Comparison of ENCODE assay signal across 9 cellular contexts in genomic region chr11:65204646-65205601, GRCh38. TPM values are rescaled to one million over a fixed set of nuclear protein-coding genes. Genes with fewer than 3 reads are reported as not detected.
DNase-seq lines count a peak whose midpoint lies in the region; ATAC-seq and TF ChIP-seq lines count a peak whose summit lies in the region.
"Had no signal": no experiment of that assay in that cellular context is flagged by ENCODE, and none has a peak within 500 bp of the region (broad histone marks: within the 10 kb centered on the region; RNA-seq: fewer than 3 reads in every experiment).

No MANE protein-coding gene starts in this region.

- TF ChIP-seq CTCF in GM12864 (IDR thresholded peaks at IDR 0.05; ENCODE audit: low read depth, low read length, missing control alignments) = peak; percentile 91
- peak; percentile 93 for TF ChIP-seq CTCF in OCI-LY1 (IDR thresholded peaks at IDR 0.05; ENCODE audit: low read length)

- in situ Hi-C loops in ACHN (cut with HindIII; ENCODE audit: low pct_ligation_motif_present, low pct_unique_long_range_greater_than_20kb, low sequenced_read_pairs) = no loop called here

- no peaks in the 10 kb centered on the region for H3K79me2 ChIP-seq in OCI-LY1 (ENCODE audit: insufficient read depth, low read length)

- no peaks in the 10 kb centered on the region for H3K9me3 Mint-ChIP-seq in activated naive CD4-positive, alpha-beta T cell treated with anti-CD3 and anti-CD28 coated beads, Interleukin-2, amount 50 U/mL, for 72 hours

- H3K9me3 ChIP-seq in OCI-LY1 (ENCODE audit: low read length) = no peaks in the 10 kb centered on the region

- H3K36me3 Mint-ChIP-seq in activated naive CD4-positive, alpha-beta T cell treated with anti-CD3 and anti-CD28 coated beads, Interleukin-2, amount 50 U/mL, for 72 hours = peaks cover 0 to 4% of the 10 kb centered on the region in 2 donors

- intact Hi-C loops in cardiac septum (cut with DNase I) = no loop called here

- no peaks in the 10 kb centered on the region for H3K9me2 ChIP-seq in OCI-LY1 (ENCODE audit: low read depth, low read length)

- peaks cover 37% of the 10 kb centered on the region for H3K36me3 ChIP-seq in OCI-LY1 (ENCODE audit: insufficient read depth, low read length)

- DNase-seq in ACHN = peak; percentile 48
- no peak for DNase-seq in GM12864 (ENCODE audit: low read depth)
- DNase-seq in activated naive CD4-positive, alpha-beta T cell treated with anti-CD3 and anti-CD28 coated beads, Interleukin-2, amount 50 U/mL, for 72 hours (ENCODE audit: low spot score in 2 of 2) = peak in 1 of 2 donors; percentile 71
- peak; percentile 77 for DNase-seq in cardiac septum (ENCODE audit: low spot score)
- peak; percentile 11 for DNase-seq in renal cortical epithelial cell (ENCODE audit: low read depth)
- DNase-seq in DMS114 treated with DMSO at 0.1 percent for 48 hours (lab: John Stamatoyannopoulos, UW; ENCODE audit: unreplicated experiment) = no peak

- H3K4me1 ChIP-seq in OCI-LY1 (ENCODE audit: insufficient read depth, low read length, severe bottlenecking) = no peaks in the 10 kb centered on the region

- no peaks in the 10 kb centered on the region for H3K27me3 ChIP-seq in OCI-LY1 (ENCODE audit: insufficient read depth, low read length)

- H3K27ac Mint-ChIP-seq in activated naive CD4-positive, alpha-beta T cell treated with anti-CD3 and anti-CD28 coated beads, Interleukin-2, amount 50 U/mL, for 72 hours = peak overlapping the region in 1 of 2 donors; percentile 27

- no peaks in the 10 kb centered on the region for H4K20me1 ChIP-seq in OCI-LY1 (ENCODE audit: insufficient read depth, low read length)

- no peak overlapping the region for H3K4me2 ChIP-seq in OCI-LY1 (ENCODE audit: low read length)

- H3K27ac ChIP-seq in OCI-LY1 (ENCODE audit: low read depth, low read length, poor library complexity, severe bottlenecking) = no peak overlapping the region

- H3K4me3 ChIP-seq in GM12864 (ENCODE audit: low read depth, low read length) = no peak overlapping the region
- H3K4me3 ChIP-seq in OCI-LY1 (ENCODE audit: low read depth, low read length, poor library complexity, severe bottlenecking) = no peak overlapping the region

- no peaks in the 10 kb centered on the region for H3F3A ChIP-seq in OCI-LY1 (ENCODE audit: insufficient read depth, low read length)

- H3K9ac ChIP-seq in OCI-LY1 (ENCODE audit: low read length) = no peak overlapping the region

- ATAC-seq in activated naive CD4-positive, alpha-beta T cell treated with anti-CD3 and anti-CD28 coated beads, Interleukin-2, amount 50 U/mL, for 72 hours = peak; percentile 74 to 75
- no peak for ATAC-seq in HG02970 (IDR thresholded peaks at IDR 0.05; ENCODE audit: low FRiP score, unreplicated experiment)

- no peak overlapping the region for H2AFZ ChIP-seq in OCI-LY1 (ENCODE audit: low read length)

RNA-seq across cellular contexts. Expression of gene CAPN1, which starts 23.2 kb away (rescaled TPM):
- total RNA-seq in activated naive CD4-positive, alpha-beta T cell treated with anti-CD3 and anti-CD28 coated beads, Interleukin-2, amount 50 U/mL, for 72 hours = 100 to 1,000 TPM; 119 to 137 TPM
- 89.6 TPM for total RNA-seq in cardiac septum
- total RNA-seq in renal cortical epithelial cell = 223 and 251 TPM in 2 replicates

RNA-seq across cellular contexts. Expression of gene SPDYC, which starts 34.9 kb away (rescaled TPM):
- not detected for total RNA-seq in activated naive CD4-positive, alpha-beta T cell treated with anti-CD3 and anti-CD28 coated beads, Interleukin-2, amount 50 U/mL, for 72 hours
- total RNA-seq in cardiac septum (not detected), renal cortical epithelial cell (not detected in 2 replicates)
- total RNA-seq: mononuclear cell had no signal

RNA-seq across cellular contexts. Expression of gene POLA2, which starts 56.8 kb away (rescaled TPM):
- total RNA-seq in activated naive CD4-positive, alpha-beta T cell treated with anti-CD3 and anti-CD28 coated beads, Interleukin-2, amount 50 U/mL, for 72 hours = 10 to 100 TPM; 66.8 to 69.9 TPM
- 3.5 TPM for total RNA-seq in cardiac septum
- total RNA-seq in renal cortical epithelial cell = 3.2 and 7.1 TPM in 2 replicates

Comparison
In these comparisons a context has a peak if more than half of its experiments do, and no peak if none do; other contexts are left out.
1. DNase-seq: peak in ACHN (single experiment), cardiac septum (single experiment) and renal cortical epithelial cell (single experiment); none in GM12864 (single experiment) and DMS114 treated with DMSO at 0.1 percent for 48 hours (single experiment).